28 cellular contexts compared by ENCODE assay signal in genomic region chr6:83613378-83613777, GRCh38.
"Had no signal": no experiment of that assay in that cellular context is flagged by ENCODE, and none has a peak within 500 bp of the region (broad histone marks: within the 10 kb centered on the region; RNA-seq: fewer than 3 reads in every experiment).

No MANE protein-coding gene starts in this region.

- H3K9me3 Mint-ChIP-seq: effector memory CD8-positive, alpha-beta T cell; memory B cell; mesothelial cell of epicardium; naive B cell; natural killer cell treated with Interleukin-12 subunit alpha and Interleukin-12 subunit beta and Interleukin-15 and Interleukin-18, amount 100 ng/mL, for 72 hours; neural crest cell; stimulated activated effector memory CD8-positive, alpha-beta T cell treated with anti-CD3 and anti-CD28 coated beads, Interleukin-12 subunit alpha, Interleukin-12 subunit beta, amount 100 ng/mL, for 72 hours had no signal

- H3K36me3 Mint-ChIP-seq: memory B cell; mesothelial cell of epicardium; naive B cell; natural killer cell treated with Interleukin-12 subunit alpha and Interleukin-12 subunit beta and Interleukin-15 and Interleukin-18, amount 100 ng/mL, for 72 hours; stimulated activated effector memory CD8-positive, alpha-beta T cell treated with anti-CD3 and anti-CD28 coated beads, Interleukin-12 subunit alpha, Interleukin-12 subunit beta, amount 100 ng/mL, for 72 hours had no signal

- H3K4me1 Mint-ChIP-seq: memory B cell; naive B cell; neural crest cell; stimulated activated effector memory CD8-positive, alpha-beta T cell treated with anti-CD3 and anti-CD28 coated beads, Interleukin-12 subunit alpha, Interleukin-12 subunit beta, amount 100 ng/mL, for 72 hours had no signal

- H3K27me3 Mint-ChIP-seq: effector memory CD8-positive, alpha-beta T cell; memory B cell; progenitor cell of endocrine pancreas had no signal

- H3K27me3 ChIP-seq: esophagus squamous epithelium, gastrocnemius medialis, neutrophil, right atrium auricular region, stomach, thyroid gland, vagina had no signal

- H3K4me3 Mint-ChIP-seq: effector memory CD8-positive, alpha-beta T cell; memory B cell; mesothelial cell of epicardium; naive B cell; natural killer cell treated with Interleukin-12 subunit alpha and Interleukin-12 subunit beta and Interleukin-15 and Interleukin-18, amount 100 ng/mL, for 72 hours; neural crest cell; stimulated activated effector memory CD8-positive, alpha-beta T cell treated with anti-CD3 and anti-CD28 coated beads, Interleukin-12 subunit alpha, Interleukin-12 subunit beta, amount 100 ng/mL, for 72 hours had no signal

- H3K36me3 ChIP-seq: esophagus squamous epithelium, gastrocnemius medialis, neutrophil, right atrium auricular region, stomach, thyroid gland, vagina had no signal

- H3K9ac ChIP-seq: parathyroid adenoma had no signal

- H3K79me2 ChIP-seq: parathyroid adenoma had no signal

- DNase-seq: dermis blood vessel endothelial cell; effector memory CD8-positive, alpha-beta T cell; erythroblast; esophagus squamous epithelium; gastrocnemius medialis; head of caudate nucleus; mucosa of descending colon; naive B cell; stimulated activated CD4-positive, alpha-beta T cell treated with anti-CD3 and anti-CD28 coated beads, Interleukin-2, amount 100 ng/mL, for 24 hours; stimulated activated CD4-positive, alpha-beta T cell treated with anti-CD3 and anti-CD28 coated beads, Interleukin-4, amount 100 ng/mL, for 24 hours; stimulated activated naive CD4-positive, alpha-beta T cell treated with Interleukin-2 at 50 U/mL for 16 hours; stomach; thyroid gland; trophoblast cell had no signal

- H3K9me3 ChIP-seq: esophagus squamous epithelium, gastrocnemius medialis, mucosa of descending colon, neutrophil, right atrium auricular region, stomach, thyroid gland, vagina had no signal

- H3K4me1 ChIP-seq: esophagus squamous epithelium, gastrocnemius medialis, parathyroid adenoma, right atrium auricular region, stomach, thyroid gland, vagina had no signal

- H3K27ac ChIP-seq: coronary artery, esophagus squamous epithelium, gastrocnemius medialis, neutrophil, parathyroid adenoma, right atrium auricular region, stomach, thyroid gland, vagina had no signal

- ATAC-seq: effector memory CD8-positive, alpha-beta T cell; gastrocnemius medialis; left lobe of liver; mucosa of descending colon; natural killer cell treated with Interleukin-12 subunit alpha and Interleukin-12 subunit beta and Interleukin-15 and Interleukin-18, amount 100 ng/mL, for 72 hours; sciatic nerve; stimulated activated effector memory CD8-positive, alpha-beta T cell treated with anti-CD3 and anti-CD28 coated beads, Interleukin-12 subunit alpha, Interleukin-12 subunit beta, amount 100 ng/mL, for 72 hours had no signal

- H3K27ac Mint-ChIP-seq: effector memory CD8-positive, alpha-beta T cell; memory B cell; mesothelial cell of epicardium; naive B cell; natural killer cell treated with Interleukin-12 subunit alpha and Interleukin-12 subunit beta and Interleukin-15 and Interleukin-18, amount 100 ng/mL, for 72 hours; progenitor cell of endocrine pancreas; stimulated activated effector memory CD8-positive, alpha-beta T cell treated with anti-CD3 and anti-CD28 coated beads, Interleukin-12 subunit alpha, Interleukin-12 subunit beta, amount 100 ng/mL, for 72 hours had no signal

- H3K4me3 ChIP-seq: coronary artery, esophagus squamous epithelium, gastrocnemius medialis, lung, mucosa of descending colon, right atrium auricular region, stomach, thyroid gland, vagina had no signal

- H2AFZ ChIP-seq: parathyroid adenoma had no signal
